ENCODE assay signal across 11 cellular contexts in the genomic region with DNA sequence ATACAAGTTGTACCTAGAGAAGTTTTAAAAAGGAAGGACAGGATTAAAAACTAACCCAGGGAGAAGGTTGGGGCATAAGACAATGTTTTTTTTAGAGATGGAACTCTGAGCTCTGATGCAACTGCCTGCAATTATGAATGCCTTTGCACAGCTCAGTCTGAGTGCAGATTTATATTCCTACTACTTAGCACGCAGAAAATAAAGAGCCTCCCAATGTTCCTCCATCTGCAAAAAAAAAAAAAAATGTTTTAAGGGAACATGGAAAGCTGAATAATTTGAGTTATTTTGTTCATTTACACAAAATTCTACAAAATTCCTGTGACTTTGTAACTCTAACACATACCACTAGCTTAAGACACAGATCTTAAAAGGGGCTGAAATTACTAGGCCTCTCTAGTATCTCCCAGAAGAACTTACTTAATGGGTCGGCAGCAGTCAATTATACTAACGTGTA. TPM values are rescaled to one million over a fixed set of nuclear protein-coding genes. Genes with fewer than 3 reads are reported as not detected.
DNase-seq lines count a peak whose midpoint lies in the region; ATAC-seq, FAIRE-seq and TF ChIP-seq lines count a peak whose summit lies in the region.
"Had no signal": no experiment of that assay in that cellular context is flagged by ENCODE, and none has a peak within 500 bp of the region (broad histone marks: within the 10 kb centered on the region; RNA-seq: fewer than 3 reads in every experiment).

No MANE protein-coding gene starts in this region.

- H3K27ac ChIP-seq in HepG2 (ENCODE audit: extremely low read length, insufficient read depth, low read length), result peak overlapping the region; percentile 79
- H3K27ac ChIP-seq: lower lobe of right lung had no signal

- no peak overlapping the region for H3K4me3 Mint-ChIP-seq in natural killer cell
- no peak overlapping the region for H3K4me3 Mint-ChIP-seq in natural killer cell treated with Interleukin-12 subunit alpha and Interleukin-12 subunit beta and Interleukin-15 and Interleukin-18, amount 100 ng/mL, for 72 hours

- H3K27ac Mint-ChIP-seq in natural killer cell, result peak overlapping the region; percentile 45 to 57
- peak overlapping the region in 1 of 2 donors; percentile 57 for H3K27ac Mint-ChIP-seq in natural killer cell treated with Interleukin-12 subunit alpha and Interleukin-12 subunit beta and Interleukin-15 and Interleukin-18, amount 100 ng/mL, for 72 hours

- CTCF ChIA-PET in HepG2 (lab: Yijun Ruan, JAX; ENCODE audit: low intra/inter-chr PET ratio, low total read pairs), result interaction anchor here (1.9 kb wide), 1 partner anchor 65 kb away, joined by 5 read pairs; no protein-coding TSS in a partner anchor

- peak overlapping the region in 2 of 3 experiments; percentile 37 to 38; a peak in 3 of 6 replicates for H3K4me3 ChIP-seq in HepG2 (replicated peaks in 1 of 3; ENCODE audit: insufficient read depth in 1 of 3, low read depth in 2 of 3, low read length in 3 of 3)
- H3K4me3 ChIP-seq: lower lobe of right lung had no signal

- no peaks in the 10 kb centered on the region for H3K27me3 Mint-ChIP-seq in natural killer cell (ENCODE audit: low read depth in 2 of 2)
- H3K27me3 Mint-ChIP-seq in natural killer cell treated with Interleukin-12 subunit alpha and Interleukin-12 subunit beta and Interleukin-15 and Interleukin-18, amount 100 ng/mL, for 72 hours, result no peaks in the 10 kb centered on the region

- peaks cover 15% of the 10 kb centered on the region for H3K79me2 ChIP-seq in HepG2 (ENCODE audit: insufficient read depth, low read length)

- ATAC-seq in natural killer cell, result no peak
- no peak for ATAC-seq in natural killer cell treated with Interleukin-12 subunit alpha and Interleukin-12 subunit beta and Interleukin-15 and Interleukin-18, amount 100 ng/mL, for 72 hours
- peak; percentile 72 for ATAC-seq in HepG2
- no peak for ATAC-seq in GM21381 (IDR thresholded peaks at IDR 0.05; ENCODE audit: unreplicated experiment)
- ATAC-seq: lower lobe of right lung had no signal

- no peak for FAIRE-seq in HepG2 (lab: Jason Lieb, UNC)
- FAIRE-seq in RCC 7860 (lab: Jason Lieb, UNC), result no peak

- TF ChIP-seq CTCF in natural killer cell (IDR thresholded peaks at IDR 0.05) (no peak), HepG2 (CRISPR knock-in tag; IDR thresholded peaks at IDR 0.05) (no peak)

- TF ChIP-seq POLR2A in HepG2 (IDR thresholded peaks at IDR 0.05; ENCODE audit: insufficient read depth in 1 of 2, low read depth in 2 of 2, low read length in 2 of 2), result no peak

- in situ Hi-C loops in HepG2 (cut with HindIII; ENCODE audit: extremely low pct_ligation_motif_present, low pct_unique_long_range_greater_than_20kb), result no loop called here

- H3K9ac ChIP-seq in HepG2 (ENCODE audit: insufficient read depth, low read depth, low read length), result peak overlapping the region; percentile 64

- no peaks in the 10 kb centered on the region for H4K20me1 ChIP-seq in HepG2 (ENCODE audit: insufficient read depth, low read length)

- POLR2A ChIA-PET in HepG2 (lab: Yijun Ruan, JAX), result interaction anchor here (1.0 to 3.5 kb wide), 14 partner anchors 10 to 181 kb away, joined by 3 to 98 read pairs (median 8); partner anchors contain the start of genes CLIP1, DIABLO, KNTC1 and RSRC2

- DNase-seq in natural killer cell (no peak), amniotic epithelial cell (ENCODE audit: low read depth) (peak; percentile 53), HepG2 (ENCODE audit: low spot score) (peak; percentile 52), C1 segment of cervical spinal cord (lab: John Stamatoyannopoulos, UW) (no peak), RCC 7860 (ENCODE audit: low spot score) (no peak), hippocampal formation (lab: John Stamatoyannopoulos, UW) (no peak)
- DNase-seq in natural killer cell treated with Interleukin-12 subunit alpha and Interleukin-12 subunit beta and Interleukin-15 and Interleukin-18, amount 100 ng/mL, for 72 hours (ENCODE audit: low spot score), result no peak
- DNase-seq: DMS153, lower lobe of right lung, MM.1S had no signal

- no peak for TF ChIP-seq RAD21 in HepG2 (CRISPR knock-in tag; IDR thresholded peaks at IDR 0.05)

- intact Hi-C loops in natural killer cell (cut with micrococcal nuclease) (no loop called here), HepG2 (cut with micrococcal nuclease; ENCODE audit: unreplicated experiment) (loop anchor here (1.0 kb wide), 1 partner anchor 15 kb away; no protein-coding TSS in a partner anchor)

- H3K9me3 ChIP-seq in HepG2 (ENCODE audit: low read length), result no peaks in the 10 kb centered on the region
- H3K9me3 ChIP-seq: lower lobe of right lung had no signal

- WGBS in HepG2 (ENCODE audit: low lambda C conversion rate), result 3% methylated on average over 3 of the region's 3 CpGs

- peak in 1 of 2 experiments; percentile 68; a peak in 2 of 4 replicates for TF ChIP-seq EP300 in HepG2 (IDR thresholded peaks at IDR 0.05; ENCODE audit: low read depth in 2 of 2, low read length in 2 of 2)
- no peak; the same call in 1 of the 2 replicates for TF ChIP-seq EP300 in HepG2 (CRISPR knock-in tag; IDR thresholded peaks at IDR 0.05; ENCODE audit: borderline replicate concordance)

- H2AFZ ChIP-seq in HepG2 (ENCODE audit: low read length), result no peak overlapping the region

- H3K36me3 ChIP-seq in HepG2 (replicated peaks in 1 of 2; ENCODE audit: control insufficient read depth in 1 of 2, insufficient read depth in 2 of 2, low read length in 2 of 2), result no peaks in the 10 kb centered on the region; a peak in 1 of 5 replicates
- H3K36me3 ChIP-seq: lower lobe of right lung had no signal

- H3K36me3 Mint-ChIP-seq in natural killer cell, result no peaks in the 10 kb centered on the region
- no peaks in the 10 kb centered on the region for H3K36me3 Mint-ChIP-seq in natural killer cell treated with Interleukin-12 subunit alpha and Interleukin-12 subunit beta and Interleukin-15 and Interleukin-18, amount 100 ng/mL, for 72 hours

- peak overlapping the region; percentile 70 for H3K4me2 ChIP-seq in HepG2 (ENCODE audit: low read depth, low read length)

- H3K27me3 ChIP-seq in HepG2 (ENCODE audit: control insufficient read depth in 1 of 2, insufficient read depth in 2 of 2, low read length in 2 of 2), result no peaks in the 10 kb centered on the region

- peaks cover 12 to 17% of the 10 kb centered on the region in 2 donors for H3K4me1 Mint-ChIP-seq in natural killer cell
- H3K4me1 Mint-ChIP-seq in natural killer cell treated with Interleukin-12 subunit alpha and Interleukin-12 subunit beta and Interleukin-15 and Interleukin-18, amount 100 ng/mL, for 72 hours (ENCODE audit: low read depth in 2 of 2), result peaks cover 17 to 22% of the 10 kb centered on the region in 2 donors

- peaks cover 37% of the 10 kb centered on the region for H3K4me1 ChIP-seq in HepG2 (ENCODE audit: insufficient read depth, low read length)

- no peaks in the 10 kb centered on the region for H3K9me3 Mint-ChIP-seq in natural killer cell
- no peaks in the 10 kb centered on the region for H3K9me3 Mint-ChIP-seq in natural killer cell treated with Interleukin-12 subunit alpha and Interleukin-12 subunit beta and Interleukin-15 and Interleukin-18, amount 100 ng/mL, for 72 hours

- BruUV-seq in HepG2 (replicated peaks; lab: Mats Ljungman, UMichigan), result TSS peak; percentile 94

TF ChIP-seq in HepG2, 621 proteins besides CTCF, POLR2A, EP300 and RAD21 (continues in another document):
- TF ChIP-seq IKZF5 (CRISPR knock-in tag; IDR thresholded peaks at IDR 0.05) (no peak), ARHGAP35 (CRISPR knock-in tag; IDR thresholded peaks at IDR 0.05; ENCODE audit: borderline replicate concordance) (no peak), SAP130 (CRISPR knock-in tag; IDR thresholded peaks at IDR 0.05; ENCODE audit: low read depth) (peak; percentile 24; the same call in 1 of the 2 replicates)

RNA-seq across cellular contexts. Expression of gene CLIP1, which starts 15.7 kb away (rescaled TPM):
- total RNA-seq in natural killer cell (10 to 100 TPM; 67.1 to 88.5 (median 69.1) TPM), HepG2 (2016; rRNA removed; fragmentation: Illumina TruSeq; extraction: Trizol) (28.9 and 30.2 TPM in 2 replicates)
- 100 to 1,000 TPM in 1 of 2 donors, 10 to 100 TPM in 1; 75.4 to 108 TPM for total RNA-seq in natural killer cell treated with Interleukin-12 subunit alpha and Interleukin-12 subunit beta and Interleukin-15 and Interleukin-18, amount 100 ng/mL, for 72 hours
- 16.2 and 21.0 TPM in 2 replicates for total RNA-seq in HepG2 (2016; cell fraction: cytosol; rRNA removed; fragmentation: Illumina TruSeq; extraction: Trizol; ENCODE audit: low read depth)
- 26.9 and 28.6 TPM in 2 replicates for total RNA-seq in HepG2 (2016; cell fraction: insoluble cytoplasmic fraction; rRNA removed; fragmentation: Illumina TruSeq; extraction: Trizol)
- 15.5 and 15.9 TPM in 2 replicates for total RNA-seq in HepG2 (2016; cell fraction: membrane; rRNA removed; fragmentation: Illumina TruSeq; extraction: Trizol)
- 33.5 and 40.7 TPM in 2 replicates for total RNA-seq in HepG2 (2016; cell fraction: nucleus; rRNA removed; fragmentation: Illumina TruSeq; extraction: Trizol)
- polyA plus RNA-seq in HepG2 (2011; rRNA removed), result 42.8 and 43.7 TPM in 2 replicates
- 26.7 and 33.0 TPM in 2 replicates for polyA plus RNA-seq in HepG2 (2011; cell fraction: cytosol; rRNA removed)
- polyA plus RNA-seq in HepG2 (2011; cell fraction: nucleus; rRNA removed), result 30.4 and 31.8 TPM in 2 replicates
- polyA plus RNA-seq in HepG2 (2012), result 21.0 and 26.9 TPM in 2 replicates
- polyA plus RNA-seq in HepG2 (2016; cell fraction: cytosol; fragmentation: Illumina TruSeq; extraction: Trizol; ENCODE audit: low read depth), result 0.83 and 0.97 TPM in 2 replicates
- polyA plus RNA-seq in HepG2 (2016; cell fraction: insoluble cytoplasmic fraction; fragmentation: Illumina TruSeq; extraction: Trizol; ENCODE audit: low read depth), result 22.9 and 23.8 TPM in 2 replicates
- 3.9 and 5.6 TPM in 2 replicates for polyA plus RNA-seq in HepG2 (2016; cell fraction: membrane; fragmentation: Illumina TruSeq; extraction: Trizol; ENCODE audit: low read depth)
- 35.5 and 36.6 TPM in 2 replicates for polyA plus RNA-seq in HepG2 (2016; cell fraction: nucleus; fragmentation: Illumina TruSeq; extraction: Trizol; ENCODE audit: insufficient read depth, low read depth)
- 62.5 and 153 TPM in 2 replicates for polyA minus RNA-seq in HepG2 (2011; rRNA and poly(A)+ RNA removed; ENCODE audit: low replicate concordance)
- 23.9 and 31.3 TPM in 2 replicates for polyA minus RNA-seq in HepG2 (2011; cell fraction: cytosol; rRNA and poly(A)+ RNA removed)
- 47.6 and 65.9 TPM in 2 replicates for polyA minus RNA-seq in HepG2 (2011; cell fraction: nucleus; rRNA and poly(A)+ RNA removed)

Comparison
In these comparisons a context has a peak if more than half of its experiments do, and no peak if none do; other contexts are left out.
1. DNase-seq: peak in amniotic epithelial cell (single experiment) and HepG2 (single experiment); none in natural killer cell (single experiment), natural killer cell treated with Interleukin-12 subunit alpha and Interleukin-12 subunit beta and Interleukin-15 and Interleukin-18, amount 100 ng/mL, for 72 hours (single experiment), C1 segment of cervical spinal cord (0 of 14), RCC 7860 (single experiment) and hippocampal formation (0 of 2).